ENCODE assay signal across 21 cellular contexts in the genomic region with DNA sequence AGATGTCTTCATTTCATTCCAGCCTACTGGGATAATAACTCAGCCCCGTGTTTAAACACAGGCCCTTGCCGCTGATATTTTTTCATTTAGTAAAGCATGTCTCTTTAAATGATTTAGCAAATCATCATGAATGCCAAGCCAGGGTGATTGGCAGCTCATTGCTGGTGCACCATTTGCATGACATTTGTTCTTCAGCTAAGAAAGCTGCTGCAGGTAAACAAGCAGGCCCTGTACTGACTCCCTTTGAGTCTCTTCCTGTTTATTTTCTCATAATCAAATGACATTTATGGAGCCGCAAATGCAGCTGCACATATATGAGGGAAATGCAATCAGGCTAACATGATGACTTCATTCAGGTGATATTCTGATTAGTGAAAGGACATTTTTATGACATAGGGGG.
"Had no signal": no experiment of that assay in that cellular context is flagged by ENCODE, and none has a peak within 500 bp of the region (broad histone marks: within the 10 kb centered on the region; RNA-seq: fewer than 3 reads in every experiment).

No MANE protein-coding gene starts in this region.

- ATAC-seq: activated CD8-positive, alpha-beta T cell treated with anti-CD3 and anti-CD28 coated beads for 36 hours; left lung; natural killer cell treated with Interleukin-12 subunit alpha and Interleukin-12 subunit beta and Interleukin-15 and Interleukin-18, amount 100 ng/mL, for 72 hours; right lobe of liver; stimulated activated effector memory CD8-positive, alpha-beta T cell treated with anti-CD3 and anti-CD28 coated beads, Interleukin-12 subunit alpha, Interleukin-12 subunit beta, amount 100 ng/mL, for 72 hours had no signal

- H3K27ac ChIP-seq: ascending aorta, coronary artery, left lung, parathyroid adenoma, right lobe of liver, stomach, testis had no signal

- H3K27me3 ChIP-seq: ascending aorta, left lung, right lobe of liver, stomach, testis had no signal

- H3K79me2 ChIP-seq: parathyroid adenoma had no signal

- H3K9ac ChIP-seq: parathyroid adenoma had no signal

- H2AFZ ChIP-seq: parathyroid adenoma had no signal

- H3K4me3 ChIP-seq: ascending aorta, coronary artery, left lung, right lobe of liver, stomach, testis had no signal

- DNase-seq: activated CD4-positive, alpha-beta T cell treated with anti-CD3 and anti-CD28 coated beads, Interleukin-2, amount 10 ng/mL, durations not matched to agents 24 days and 14 days; activated CD4-positive, CD25-positive, alpha-beta regulatory T cell; activated CD8-positive, alpha-beta T cell treated with anti-CD3 and anti-CD28 coated beads for 36 hours; activated effector memory CD4-positive, alpha-beta T cell treated with Interleukin-2 at 50 U/mL for 16 hours; activated naive CD4-positive, alpha-beta T cell treated with anti-CD3 and anti-CD28 coated beads, Interleukin-2, amount 50 U/mL, for 16 hours; activated T-cell treated with anti-CD3 and anti-CD28 coated beads, Interleukin-2, amount 50 U/mL, for 24 hours; erythroblast; foreskin melanocyte; glutamatergic neuron; hippocampal formation; left lung; right lobe of liver; small intestine; stimulated activated CD4-positive, alpha-beta T cell treated with anti-CD3 and anti-CD28 coated beads, Interleukin-4, amount 100 ng/mL, for 1 hour; stomach; testis had no signal

- H3K36me3 ChIP-seq: ascending aorta, left lung, right lobe of liver, stomach had no signal

- H3K9me3 ChIP-seq: ascending aorta, left lung, right lobe of liver, stomach, testis had no signal
